9 cellular contexts compared by ENCODE assay signal in genomic region chr19:49570997-49571676, GRCh38. TPM values are rescaled to one million over a fixed set of nuclear protein-coding genes. Genes with fewer than 3 reads are reported as not detected.
DNase-seq lines count a peak whose midpoint lies in the region; ATAC-seq and TF ChIP-seq lines count a peak whose summit lies in the region.
"Had no signal": no experiment of that assay in that cellular context is flagged by ENCODE, and none has a peak within 500 bp of the region (broad histone marks: within the 10 kb centered on the region; RNA-seq: fewer than 3 reads in every experiment).

No MANE protein-coding gene starts in this region.

- DNase-seq in activated naive CD4-positive, alpha-beta T cell treated with anti-CD3 and anti-CD28 coated beads, Interleukin-2, amount 10 ng/mL, durations not matched to agents 7 days and 5 days = peak; percentile 75
- DNase-seq in activated naive CD4-positive, alpha-beta T cell treated with anti-CD3 and anti-CD28 coated beads, Interleukin-2, amount 50 U/mL, for 16 hours = no peak
- DNase-seq in SK-MEL-5 (ENCODE audit: low read depth, low spot score) (peak; percentile 20), cardiac muscle cell (ENCODE audit: low read depth in 1 of 2, low spot score in 1 of 2) (peak in 1 of 2 donors; percentile 57), natural killer cell (no peak), NCI-H1436 (lab: John Stamatoyannopoulos, UW) (no peak)

- H3K4me1 ChIP-seq in cardiac muscle cell (ENCODE audit: low read depth) (peaks cover 13% of the 10 kb centered on the region), thymus (ENCODE audit: control insufficient read depth, insufficient read depth, low read length) (peaks cover 26% of the 10 kb centered on the region)

- TF ChIP-seq CTCF in cardiac muscle cell (IDR thresholded peaks at IDR 0.05; ENCODE audit: low read depth, low read length) = no peak
- no peak for TF ChIP-seq CTCF in natural killer cell (IDR thresholded peaks at IDR 0.05)

- H3K27me3 ChIP-seq in cardiac muscle cell = no peaks in the 10 kb centered on the region
- H3K27me3 ChIP-seq in thymus (ENCODE audit: control insufficient read depth, insufficient read depth) = no peaks in the 10 kb centered on the region

- in situ Hi-C loops in SK-MEL-5 (cut with HindIII; ENCODE audit: low pct_unique_long_range_greater_than_20kb, low sequenced_read_pairs) = no loop called here

- no peak overlapping the region for H3K4me3 Mint-ChIP-seq in activated naive CD4-positive, alpha-beta T cell treated with anti-CD3 and anti-CD28 coated beads, Interleukin-2, amount 10 ng/mL, durations not matched to agents 7 days and 5 days
- no peak overlapping the region for H3K4me3 Mint-ChIP-seq in natural killer cell

- H3K27ac ChIP-seq in cardiac muscle cell (peak overlapping the region; percentile 94), thymus (ENCODE audit: low read depth) (peak overlapping the region; percentile 52)

- H3K36me3 ChIP-seq in cardiac muscle cell (peaks cover 14% of the 10 kb centered on the region), thymus (ENCODE audit: control insufficient read depth, insufficient read depth) (peaks cover 14% of the 10 kb centered on the region)

- ATAC-seq in natural killer cell = no peak
- ATAC-seq in GM18909 (IDR thresholded peaks at IDR 0.05; ENCODE audit: poor library complexity, unreplicated experiment) = no peak

- peaks cover 29% of the 10 kb centered on the region for H3K36me3 Mint-ChIP-seq in activated naive CD4-positive, alpha-beta T cell treated with anti-CD3 and anti-CD28 coated beads, Interleukin-2, amount 10 ng/mL, durations not matched to agents 7 days and 5 days
- no peaks in the 10 kb centered on the region for H3K36me3 Mint-ChIP-seq in natural killer cell

- peaks cover 72% of the 10 kb centered on the region for H3K4me1 Mint-ChIP-seq in activated naive CD4-positive, alpha-beta T cell treated with anti-CD3 and anti-CD28 coated beads, Interleukin-2, amount 10 ng/mL, durations not matched to agents 7 days and 5 days
- H3K4me1 Mint-ChIP-seq in natural killer cell = peaks cover 23 to 33% of the 10 kb centered on the region in 2 donors

- H3K9me3 ChIP-seq in cardiac muscle cell (ENCODE audit: low read depth) (no peaks in the 10 kb centered on the region), thymus (ENCODE audit: control insufficient read depth) (no peaks in the 10 kb centered on the region)

- H3K4me3 ChIP-seq in cardiac muscle cell (peak overlapping the region; percentile 4), thymus (ENCODE audit: low read length) (no peak overlapping the region)

- H3K27me3 Mint-ChIP-seq in activated naive CD4-positive, alpha-beta T cell treated with anti-CD3 and anti-CD28 coated beads, Interleukin-2, amount 10 ng/mL, durations not matched to agents 7 days and 5 days = no peaks in the 10 kb centered on the region
- H3K27me3 Mint-ChIP-seq in natural killer cell (ENCODE audit: low read depth in 2 of 2) = no peaks in the 10 kb centered on the region

- H3K9me3 Mint-ChIP-seq in activated naive CD4-positive, alpha-beta T cell treated with anti-CD3 and anti-CD28 coated beads, Interleukin-2, amount 10 ng/mL, durations not matched to agents 7 days and 5 days = no peaks in the 10 kb centered on the region
- no peaks in the 10 kb centered on the region for H3K9me3 Mint-ChIP-seq in natural killer cell
- H3K9me3 Mint-ChIP-seq: activated naive CD4-positive, alpha-beta T cell treated with anti-CD3 and anti-CD28 coated beads, Interleukin-2, amount 50 U/mL, for 72 hours had no signal

- peak overlapping the region; percentile 78 for H3K27ac Mint-ChIP-seq in activated naive CD4-positive, alpha-beta T cell treated with anti-CD3 and anti-CD28 coated beads, Interleukin-2, amount 10 ng/mL, durations not matched to agents 7 days and 5 days
- H3K27ac Mint-ChIP-seq in natural killer cell = no peak overlapping the region

- CTCF ChIA-PET in activated naive CD4-positive, alpha-beta T cell treated with anti-CD3 and anti-CD28 coated beads, Interleukin-2, amount 10 ng/mL, durations not matched to agents 7 days and 5 days (lab: Charles Lee) = interaction anchor here (0.6 to 4.3 kb wide), 17 partner anchors 8 to 119 kb away, joined by 3 to 78 read pairs (median 5); partner anchors contain the start of genes FLT3LG, PIH1D1, PRMT1 and RPS11

- WGBS in thymus = 78% methylated on average over 11 of the region's 11 CpGs

- intact Hi-C loops in natural killer cell (cut with micrococcal nuclease) = loop anchor here (1.0 to 2.0 kb wide), 4 partner anchors 65 to 344 kb away; partner anchors contain the start of gene FLT3LG

RNA-seq across cellular contexts. Expression of gene NOSIP, which starts 9.2 kb away (rescaled TPM):
- 38.4 and 46.5 TPM in 2 replicates for total RNA-seq in SK-MEL-5 (2014; rRNA removed; shearing (Covaris generic))
- 32.8 and 37.5 TPM in 2 replicates for polyA plus RNA-seq in SK-MEL-5 (2015; cell fraction: cytosol; rRNA removed)
- polyA plus RNA-seq in SK-MEL-5 (2015; cell fraction: nucleus; rRNA removed) = 48.0 and 63.8 TPM in 2 replicates
- 120 and 132 TPM in 2 replicates for total RNA-seq in cardiac muscle cell
- polyA plus RNA-seq in cardiac muscle cell = 181 and 193 TPM in 2 replicates
- polyA plus RNA-seq in thymus = 156 TPM
- 10 to 100 TPM; 46.7 to 63.6 (median 59.8) TPM for total RNA-seq in natural killer cell

RNA-seq across cellular contexts. Expression of gene PRRG2, which starts 10.0 kb away (rescaled TPM):
- total RNA-seq in SK-MEL-5 (2014; rRNA removed; shearing (Covaris generic)) = 0.98 and 6.8 TPM in 2 replicates
- polyA plus RNA-seq in SK-MEL-5 (2015; cell fraction: cytosol; rRNA removed) = 3.7 and 6.9 TPM in 2 replicates
- 1.3 TPM in 1 of 2 replicates, not detected in the other for polyA plus RNA-seq in SK-MEL-5 (2015; cell fraction: nucleus; rRNA removed)
- total RNA-seq in cardiac muscle cell (0.67 and 8.2 TPM in 2 replicates), natural killer cell (under 1 TPM in 2 of 3 donors, not detected in 1; 0.39 to 0.56 TPM)
- polyA plus RNA-seq in cardiac muscle cell (0.10 and 0.29 TPM in 2 replicates), thymus (5.5 TPM)

RNA-seq across cellular contexts. Expression of gene PRR12, which starts 19.8 kb away (rescaled TPM):
- 0.87 and 1.8 TPM in 2 replicates for total RNA-seq in SK-MEL-5 (2014; rRNA removed; shearing (Covaris generic))
- 16.8 and 17.9 TPM in 2 replicates for polyA plus RNA-seq in SK-MEL-5 (2015; cell fraction: cytosol; rRNA removed)
- polyA plus RNA-seq in SK-MEL-5 (2015; cell fraction: nucleus; rRNA removed) = 4.3 and 5.3 TPM in 2 replicates
- total RNA-seq in cardiac muscle cell = 18.2 and 24.7 TPM in 2 replicates
- polyA plus RNA-seq in cardiac muscle cell = 3.9 and 5.1 TPM in 2 replicates
- polyA plus RNA-seq in thymus = 10.2 TPM
- total RNA-seq in natural killer cell = 10 to 100 TPM; 51.1 to 62.1 (median 56.0) TPM

RNA-seq across cellular contexts. Expression of gene RCN3, which starts 43.3 kb away (rescaled TPM):
- 0.90 and 1.8 TPM in 2 replicates for total RNA-seq in SK-MEL-5 (2014; rRNA removed; shearing (Covaris generic))
- 0.84 and 3.0 TPM in 2 replicates for polyA plus RNA-seq in SK-MEL-5 (2015; cell fraction: cytosol; rRNA removed)
- 0.38 and 6.0 TPM in 2 replicates for polyA plus RNA-seq in SK-MEL-5 (2015; cell fraction: nucleus; rRNA removed)
- 12.8 and 15.2 TPM in 2 replicates for total RNA-seq in cardiac muscle cell
- 9.4 and 10.5 TPM in 2 replicates for polyA plus RNA-seq in cardiac muscle cell
- polyA plus RNA-seq in thymus = 32.7 TPM
- total RNA-seq in natural killer cell = 1 to 10 TPM; 2.4 to 4.7 (median 3.0) TPM

RNA-seq across cellular contexts. Expression of gene FCGRT, which starts 58.7 kb away (rescaled TPM):
- total RNA-seq in SK-MEL-5 (2014; rRNA removed; shearing (Covaris generic)) = 0.69 and 3.1 TPM in 2 replicates
- 1.3 and 3.7 TPM in 2 replicates for polyA plus RNA-seq in SK-MEL-5 (2015; cell fraction: cytosol; rRNA removed)
- polyA plus RNA-seq in SK-MEL-5 (2015; cell fraction: nucleus; rRNA removed) = 0.20 and 1.9 TPM in 2 replicates
- total RNA-seq in cardiac muscle cell (48.8 and 61.4 TPM in 2 replicates), natural killer cell (10 to 100 TPM; 13.5 to 39.2 (median 19.9) TPM)
- polyA plus RNA-seq in cardiac muscle cell (54.7 and 62.2 TPM in 2 replicates), thymus (166 TPM)

Comparison
In these comparisons a context has a peak if more than half of its experiments do, and no peak if none do; other contexts are left out.
1. DNase-seq: peak in activated naive CD4-positive, alpha-beta T cell treated with anti-CD3 and anti-CD28 coated beads, Interleukin-2, amount 10 ng/mL, durations not matched to agents 7 days and 5 days (single experiment) and SK-MEL-5 (single experiment); none in activated naive CD4-positive, alpha-beta T cell treated with anti-CD3 and anti-CD28 coated beads, Interleukin-2, amount 50 U/mL, for 16 hours (single experiment), natural killer cell (single experiment) and NCI-H1436 (single experiment).